In the genomic region with DNA sequence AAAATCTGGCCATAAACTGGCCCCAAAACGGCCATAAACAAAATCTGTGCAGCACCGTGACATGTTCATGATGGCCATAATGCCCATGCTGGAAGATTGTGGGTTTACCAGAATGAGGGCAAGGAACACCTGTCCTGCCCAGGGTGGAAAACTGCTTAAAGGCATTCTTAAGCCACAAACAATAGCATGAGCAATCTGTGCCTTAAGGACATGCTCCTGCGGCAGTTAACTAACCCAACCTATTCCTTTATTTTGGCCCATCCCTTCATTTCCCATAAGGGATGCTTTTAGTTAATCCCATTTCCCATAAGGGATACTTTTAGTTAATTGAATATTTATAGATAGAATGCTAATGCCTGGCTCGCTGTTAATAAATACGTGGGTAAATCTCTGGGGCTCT, we compare ENCODE assay signal across 13 cellular contexts. TPM values are rescaled to one million over a fixed set of nuclear protein-coding genes. Genes with fewer than 3 reads are reported as not detected.
"Had no signal": no experiment of that assay in that cellular context is flagged by ENCODE, and none has a peak within 500 bp of the region (broad histone marks: within the 10 kb centered on the region; RNA-seq: fewer than 3 reads in every experiment).

No MANE protein-coding gene starts in this region.

RNA-seq across cellular contexts. Expression of a gene that starts 29.4 kb away (rescaled TPM):
- total RNA-seq: activated B cell treated with CpG ODN at 0.5 μM for 24 hours; activated CD4-positive, alpha-beta memory T cell treated with anti-CD3 and anti-CD28 coated beads for 36 hours; activated CD4-positive, alpha-beta memory T cell treated with anti-CD3 and anti-CD28 coated beads, Interleukin-2, amount 10 ng/mL, durations not matched to agents 7 days and 5 days; activated CD4-positive, alpha-beta T cell treated with anti-CD3 and anti-CD28 coated beads for 36 hours; activated CD4-positive, alpha-beta T cell treated with anti-CD3 and anti-CD28 coated beads, Interleukin-2, amount 10 ng/mL, durations not matched to agents 24 days and 14 days; activated CD4-positive, alpha-beta T cell treated with anti-CD3 and anti-CD28 coated beads, Interleukin-2, amount 10 ng/mL, durations not matched to agents 7 days and 5 days; activated CD8-positive, alpha-beta memory T cell treated with anti-CD3 and anti-CD28 coated beads for 36 hours; activated CD8-positive, alpha-beta memory T cell treated with anti-CD3 and anti-CD28 coated beads, Interleukin-2, amount 10 ng/mL, durations not matched to agents 7 days and 5 days; activated CD8-positive, alpha-beta T cell treated with anti-CD3 and anti-CD28 coated beads for 36 hours; activated CD8-positive, alpha-beta T cell treated with anti-CD3 and anti-CD28 coated beads, Interleukin-2, amount 10 ng/mL, durations not matched to agents 7 days and 5 days; T-helper 1 cell treated with Interleukin-12 subunit alpha and Interleukin-12 subunit beta and Interleukin-4 antibody, amounts not matched to agents 30 ng/mL and 1 ng/mL, for 36 hours; T-helper 17 cell; T-helper 2 cell treated with Interferon-gamma antibody and Interleukin-4, amounts not matched to agents 100 ng/mL and 5 ng/mL, for 36 hours had no signal
